ENCODE assay signal across 8 cellular contexts in genomic region chr7:131370523-131370968, GRCh38. TPM values are rescaled to one million over a fixed set of nuclear protein-coding genes. Genes with fewer than 3 reads are reported as not detected.
DNase-seq lines count a peak whose midpoint lies in the region; ATAC-seq, FAIRE-seq and TF ChIP-seq lines count a peak whose summit lies in the region.

No MANE protein-coding gene starts in this region.

- no peak overlapping the region for H3K4me2 ChIP-seq in HepG2 (ENCODE audit: low read depth, low read length)

- in situ Hi-C loops in HepG2 (cut with HindIII; ENCODE audit: extremely low pct_ligation_motif_present, low pct_unique_long_range_greater_than_20kb), result no loop called here

- CTCF ChIA-PET in HepG2 (lab: Yijun Ruan, JAX; ENCODE audit: low intra/inter-chr PET ratio, low total read pairs), result no interaction called here

- DNase-seq in activated T-cell treated with anti-CD3 and anti-CD28 coated beads for 24 hours (ENCODE audit: low read depth), result peak; percentile 16
- DNase-seq in activated T-cell treated with anti-CD3 and anti-CD28 coated beads, Interleukin-2, amount 50 U/mL, for 1 hour, result no peak
- peak; percentile 2 for DNase-seq in activated T-cell treated with anti-CD3 and anti-CD28 coated beads for 4 hours
- no peak for DNase-seq in HepG2 (ENCODE audit: low spot score)
- DNase-seq in cortex of kidney (lab: John Stamatoyannopoulos, UW), result no peak
- DNase-seq in 8988T, result no peak
- no peak for DNase-seq in caudate nucleus (lab: John Stamatoyannopoulos, UW)

- BruUV-seq in HepG2 (replicated peaks; lab: Mats Ljungman, UMichigan), result no TSS peak

- peaks cover 55% of the 10 kb centered on the region for H4K20me1 ChIP-seq in HepG2 (ENCODE audit: insufficient read depth, low read length)

- TF ChIP-seq RAD21 in HepG2 (CRISPR knock-in tag; IDR thresholded peaks at IDR 0.05), result no peak

- H2AFZ ChIP-seq in HepG2 (ENCODE audit: low read length), result no peak overlapping the region

- H3K9ac ChIP-seq in HepG2 (ENCODE audit: insufficient read depth, low read depth, low read length), result no peak overlapping the region

- no peaks in the 10 kb centered on the region for H3K9me3 ChIP-seq in HepG2 (ENCODE audit: low read length)

- no peaks in the 10 kb centered on the region for H3K4me1 ChIP-seq in HepG2 (ENCODE audit: insufficient read depth, low read length)

- no peak for FAIRE-seq in HepG2 (lab: Jason Lieb, UNC)

- intact Hi-C loops in HepG2 (cut with micrococcal nuclease; ENCODE audit: unreplicated experiment), result no loop called here

- no peak for TF ChIP-seq POLR2A in HepG2 (IDR thresholded peaks at IDR 0.05; ENCODE audit: insufficient read depth in 1 of 2, low read depth in 2 of 2, low read length in 2 of 2)

- TF ChIP-seq CTCF in HepG2 (CRISPR knock-in tag; IDR thresholded peaks at IDR 0.05), result no peak

- 96% methylated on average over 1 of the region's 1 CpG for WGBS in HepG2 (ENCODE audit: low lambda C conversion rate)

- no peak for TF ChIP-seq EP300 in HepG2 (IDR thresholded peaks at IDR 0.05; ENCODE audit: low read depth in 2 of 2, low read length in 2 of 2)
- no peak for TF ChIP-seq EP300 in HepG2 (CRISPR knock-in tag; IDR thresholded peaks at IDR 0.05; ENCODE audit: borderline replicate concordance)

- POLR2A ChIA-PET in HepG2 (lab: Yijun Ruan, JAX), result no interaction called here

- ATAC-seq in HG03354 (IDR thresholded peaks at IDR 0.05; ENCODE audit: poor library complexity, severe bottlenecking, unreplicated experiment) (peak; percentile 88), HepG2 (no peak)

- H3K27ac ChIP-seq in HepG2 (ENCODE audit: extremely low read length, insufficient read depth, low read length) (no peak overlapping the region), caudate nucleus (ENCODE audit: low read depth, low read length) (no peak overlapping the region)

- no peak overlapping the region for H3K4me3 ChIP-seq in HepG2 (replicated peaks in 1 of 3; ENCODE audit: insufficient read depth in 1 of 3, low read depth in 2 of 3, low read length in 3 of 3)

- no peaks in the 10 kb centered on the region for H3K27me3 ChIP-seq in HepG2 (ENCODE audit: control insufficient read depth in 1 of 2, insufficient read depth in 2 of 2, low read length in 2 of 2)

- H3K36me3 ChIP-seq in HepG2 (replicated peaks in 1 of 2; ENCODE audit: control insufficient read depth in 1 of 2, insufficient read depth in 2 of 2, low read length in 2 of 2), result no peaks in the 10 kb centered on the region; a peak in 1 of 5 replicates

- H3K79me2 ChIP-seq in HepG2 (ENCODE audit: insufficient read depth, low read length), result peaks cover 94% of the 10 kb centered on the region

TF ChIP-seq in HepG2, 621 proteins besides CTCF, POLR2A, EP300 and RAD21:
- TF ChIP-seq RXRA (CRISPR knock-in tag; IDR thresholded peaks at IDR 0.05) (no peak), BORCS8-MEF2B (CRISPR knock-in tag; IDR thresholded peaks at IDR 0.05) (no peak), RBM22 (optimal IDR thresholded peaks at IDR 0.05; ENCODE audit: low read length) (peak; percentile 56), KLF13 (CRISPR knock-in tag; IDR thresholded peaks at IDR 0.05) (no peak), DMAP1 (CRISPR knock-in tag; IDR thresholded peaks at IDR 0.05) (no peak)

RNA-seq across cellular contexts. Expression of gene MKLN1, which starts 42.9 kb away (rescaled TPM):
- 43.5 and 75.4 TPM in 2 replicates for total RNA-seq in HepG2 (2016; rRNA removed; fragmentation: Illumina TruSeq; extraction: Trizol)
- total RNA-seq in HepG2 (2016; cell fraction: cytosol; rRNA removed; fragmentation: Illumina TruSeq; extraction: Trizol; ENCODE audit: low read depth), result 196 and 227 TPM in 2 replicates
- total RNA-seq in HepG2 (2016; cell fraction: insoluble cytoplasmic fraction; rRNA removed; fragmentation: Illumina TruSeq; extraction: Trizol), result 44.4 and 68.0 TPM in 2 replicates
- total RNA-seq in HepG2 (2016; cell fraction: membrane; rRNA removed; fragmentation: Illumina TruSeq; extraction: Trizol), result 54.9 and 65.8 TPM in 2 replicates
- 58.0 and 68.3 TPM in 2 replicates for total RNA-seq in HepG2 (2016; cell fraction: nucleus; rRNA removed; fragmentation: Illumina TruSeq; extraction: Trizol)
- polyA plus RNA-seq in HepG2 (2011; rRNA removed), result 32.3 and 33.6 TPM in 2 replicates
- 14.1 and 18.4 TPM in 2 replicates for polyA plus RNA-seq in HepG2 (2011; cell fraction: cytosol; rRNA removed)
- polyA plus RNA-seq in HepG2 (2011; cell fraction: nucleus; rRNA removed), result 25.8 and 30.7 TPM in 2 replicates
- polyA plus RNA-seq in HepG2 (2012), result 21.2 and 22.6 TPM in 2 replicates
- polyA plus RNA-seq in HepG2 (2016; cell fraction: cytosol; fragmentation: Illumina TruSeq; extraction: Trizol; ENCODE audit: low read depth), result 3.1 and 4.1 TPM in 2 replicates
- 37.1 and 39.7 TPM in 2 replicates for polyA plus RNA-seq in HepG2 (2016; cell fraction: insoluble cytoplasmic fraction; fragmentation: Illumina TruSeq; extraction: Trizol; ENCODE audit: low read depth)
- polyA plus RNA-seq in HepG2 (2016; cell fraction: membrane; fragmentation: Illumina TruSeq; extraction: Trizol; ENCODE audit: low read depth), result 7.0 and 7.1 TPM in 2 replicates
- polyA plus RNA-seq in HepG2 (2016; cell fraction: nucleus; fragmentation: Illumina TruSeq; extraction: Trizol; ENCODE audit: insufficient read depth, low read depth), result 28.0 and 32.6 TPM in 2 replicates
- 115 and 131 TPM in 2 replicates for polyA minus RNA-seq in HepG2 (2011; rRNA and poly(A)+ RNA removed; ENCODE audit: low replicate concordance)
- 49.2 and 66.9 TPM in 2 replicates for polyA minus RNA-seq in HepG2 (2011; cell fraction: cytosol; rRNA and poly(A)+ RNA removed)
- 192 and 216 TPM in 2 replicates for polyA minus RNA-seq in HepG2 (2011; cell fraction: nucleus; rRNA and poly(A)+ RNA removed)

Comparison
In these comparisons a context has a peak if more than half of its experiments do, and no peak if none do; other contexts are left out.
1. DNase-seq: peak in activated T-cell treated with anti-CD3 and anti-CD28 coated beads for 24 hours (single experiment) and activated T-cell treated with anti-CD3 and anti-CD28 coated beads for 4 hours (single experiment); none in activated T-cell treated with anti-CD3 and anti-CD28 coated beads, Interleukin-2, amount 50 U/mL, for 1 hour (single experiment), HepG2 (single experiment), cortex of kidney (single experiment), 8988T (single experiment) and caudate nucleus (0 of 61).